ENCODE assay signal across 1 cellular context in the genomic region with DNA sequence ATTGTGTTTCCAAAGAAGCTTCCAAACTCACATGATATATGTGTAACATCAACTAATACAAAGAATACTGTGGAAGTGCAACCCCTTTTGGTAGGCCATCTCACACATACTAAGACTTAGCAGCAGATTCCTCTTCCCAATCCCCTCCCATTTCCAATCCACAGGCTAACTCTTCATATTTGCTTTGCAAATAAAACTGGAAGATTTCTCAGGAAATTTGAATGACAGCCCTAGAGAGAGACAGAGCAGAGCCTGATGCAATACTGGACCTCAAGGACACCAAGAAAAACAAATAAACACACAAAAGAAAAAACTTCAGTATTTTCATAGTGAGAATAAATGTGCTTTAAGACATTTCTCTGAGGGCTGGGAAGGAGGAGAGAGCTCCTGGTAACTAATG.
A peak's percentile ranks its signal among the peaks of the same experiment; 100 is the strongest.
TF ChIP-seq lines count a peak whose summit lies in the region.

No MANE protein-coding gene starts in this region.

TF ChIP-seq in HepG2, 621 proteins besides CTCF, POLR2A, EP300 and RAD21 (continued from another document):
- TF ChIP-seq, protein P1, sequence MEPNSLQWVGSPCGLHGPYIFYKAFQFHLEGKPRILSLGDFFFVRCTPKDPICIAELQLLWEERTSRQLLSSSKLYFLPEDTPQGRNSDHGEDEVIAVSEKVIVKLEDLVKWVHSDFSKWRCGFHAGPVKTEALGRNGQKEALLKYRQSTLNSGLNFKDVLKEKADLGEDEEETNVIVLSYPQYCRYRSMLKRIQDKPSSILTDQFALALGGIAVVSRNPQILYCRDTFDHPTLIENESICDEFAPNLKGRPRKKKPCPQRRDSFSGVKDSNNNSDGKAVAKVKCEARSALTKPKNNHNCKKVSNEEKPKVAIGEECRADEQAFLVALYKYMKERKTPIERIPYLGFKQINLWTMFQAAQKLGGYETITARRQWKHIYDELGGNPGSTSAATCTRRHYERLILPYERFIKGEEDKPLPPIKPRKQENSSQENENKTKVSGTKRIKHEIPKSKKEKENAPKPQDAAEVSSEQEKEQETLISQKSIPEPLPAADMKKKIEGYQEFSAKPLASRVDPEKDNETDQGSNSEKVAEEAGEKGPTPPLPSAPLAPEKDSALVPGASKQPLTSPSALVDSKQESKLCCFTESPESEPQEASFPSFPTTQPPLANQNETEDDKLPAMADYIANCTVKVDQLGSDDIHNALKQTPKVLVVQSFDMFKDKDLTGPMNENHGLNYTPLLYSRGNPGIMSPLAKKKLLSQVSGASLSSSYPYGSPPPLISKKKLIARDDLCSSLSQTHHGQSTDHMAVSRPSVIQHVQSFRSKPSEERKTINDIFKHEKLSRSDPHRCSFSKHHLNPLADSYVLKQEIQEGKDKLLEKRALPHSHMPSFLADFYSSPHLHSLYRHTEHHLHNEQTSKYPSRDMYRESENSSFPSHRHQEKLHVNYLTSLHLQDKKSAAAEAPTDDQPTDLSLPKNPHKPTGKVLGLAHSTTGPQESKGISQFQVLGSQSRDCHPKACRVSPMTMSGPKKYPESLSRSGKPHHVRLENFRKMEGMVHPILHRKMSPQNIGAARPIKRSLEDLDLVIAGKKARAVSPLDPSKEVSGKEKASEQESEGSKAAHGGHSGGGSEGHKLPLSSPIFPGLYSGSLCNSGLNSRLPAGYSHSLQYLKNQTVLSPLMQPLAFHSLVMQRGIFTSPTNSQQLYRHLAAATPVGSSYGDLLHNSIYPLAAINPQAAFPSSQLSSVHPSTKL (CRISPR knock-in tag; IDR thresholded peaks at IDR 0.05): 0 out of 2 replicates have a peak, but pooled peaks have one; percentile 38
- TF ChIP-seq, protein P2, sequence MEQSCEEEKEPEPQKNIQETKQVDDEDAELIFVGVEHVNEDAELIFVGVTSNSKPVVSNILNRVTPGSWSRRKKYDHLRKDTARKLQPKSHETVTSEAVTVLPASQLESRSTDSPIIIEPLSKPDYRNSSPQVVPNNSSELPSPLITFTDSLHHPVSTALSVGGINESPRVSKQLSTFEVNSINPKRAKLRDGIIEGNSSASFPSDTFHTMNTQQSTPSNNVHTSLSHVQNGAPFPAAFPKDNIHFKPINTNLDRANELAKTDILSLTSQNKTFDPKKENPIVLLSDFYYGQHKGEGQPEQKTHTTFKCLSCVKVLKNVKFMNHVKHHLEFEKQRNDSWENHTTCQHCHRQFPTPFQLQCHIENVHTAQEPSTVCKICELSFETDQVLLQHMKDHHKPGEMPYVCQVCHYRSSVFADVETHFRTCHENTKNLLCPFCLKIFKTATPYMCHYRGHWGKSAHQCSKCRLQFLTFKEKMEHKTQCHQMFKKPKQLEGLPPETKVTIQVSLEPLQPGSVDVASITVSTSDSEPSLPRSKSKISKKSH (CRISPR knock-in tag; IDR thresholded peaks at IDR 0.05; ENCODE audit: borderline replicate concordance): no peak
- no peak for TF ChIP-seq TEAD3 (CRISPR knock-in tag; optimal IDR thresholded peaks at IDR 0.05; ENCODE audit: borderline replicate concordance)
- TF ChIP-seq ZFP36L2 (CRISPR knock-in tag; IDR thresholded peaks at IDR 0.05): no peak
- TF ChIP-seq ZMYM2 (CRISPR knock-in tag; IDR thresholded peaks at IDR 0.05): no peak
- 0 out of 2 replicates have a peak, but pooled peaks have one; percentile 14 for TF ChIP-seq KAT8 (CRISPR knock-in tag; IDR thresholded peaks at IDR 0.05)
- no peak for TF ChIP-seq SOX6 (IDR thresholded peaks at IDR 0.05)
- TF ChIP-seq SOX6 (CRISPR knock-in tag; IDR thresholded peaks at IDR 0.05): 0 out of 2 replicates have a peak, but pooled peaks have one; percentile 22
- TF ChIP-seq TGIF2 (CRISPR knock-in tag; IDR thresholded peaks at IDR 0.05): no peak
- TF ChIP-seq, protein P3, sequence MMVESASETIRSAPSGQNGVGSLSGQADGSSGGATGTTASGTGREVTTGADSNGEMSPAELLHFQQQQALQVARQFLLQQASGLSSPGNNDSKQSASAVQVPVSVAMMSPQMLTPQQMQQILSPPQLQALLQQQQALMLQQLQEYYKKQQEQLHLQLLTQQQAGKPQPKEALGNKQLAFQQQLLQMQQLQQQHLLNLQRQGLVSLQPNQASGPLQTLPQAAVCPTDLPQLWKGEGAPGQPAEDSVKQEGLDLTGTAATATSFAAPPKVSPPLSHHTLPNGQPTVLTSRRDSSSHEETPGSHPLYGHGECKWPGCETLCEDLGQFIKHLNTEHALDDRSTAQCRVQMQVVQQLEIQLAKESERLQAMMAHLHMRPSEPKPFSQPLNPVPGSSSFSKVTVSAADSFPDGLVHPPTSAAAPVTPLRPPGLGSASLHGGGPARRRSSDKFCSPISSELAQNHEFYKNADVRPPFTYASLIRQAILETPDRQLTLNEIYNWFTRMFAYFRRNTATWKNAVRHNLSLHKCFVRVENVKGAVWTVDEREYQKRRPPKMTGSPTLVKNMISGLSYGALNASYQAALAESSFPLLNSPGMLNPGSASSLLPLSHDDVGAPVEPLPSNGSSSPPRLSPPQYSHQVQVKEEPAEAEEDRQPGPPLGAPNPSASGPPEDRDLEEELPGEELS (CRISPR knock-in tag; IDR thresholded peaks at IDR 0.05): peak; percentile 46; the same call in 1 of the 2 replicates
- no peak for TF ChIP-seq ZC3H13 (CRISPR knock-in tag; IDR thresholded peaks at IDR 0.05)
- TF ChIP-seq, protein P4, sequence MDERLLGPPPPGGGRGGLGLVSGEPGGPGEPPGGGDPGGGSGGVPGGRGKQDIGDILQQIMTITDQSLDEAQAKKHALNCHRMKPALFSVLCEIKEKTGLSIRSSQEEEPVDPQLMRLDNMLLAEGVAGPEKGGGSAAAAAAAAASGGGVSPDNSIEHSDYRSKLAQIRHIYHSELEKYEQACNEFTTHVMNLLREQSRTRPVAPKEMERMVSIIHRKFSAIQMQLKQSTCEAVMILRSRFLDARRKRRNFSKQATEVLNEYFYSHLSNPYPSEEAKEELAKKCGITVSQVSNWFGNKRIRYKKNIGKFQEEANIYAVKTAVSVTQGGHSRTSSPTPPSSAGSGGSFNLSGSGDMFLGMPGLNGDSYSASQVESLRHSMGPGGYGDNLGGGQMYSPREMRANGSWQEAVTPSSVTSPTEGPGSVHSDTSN (CRISPR knock-in tag; IDR thresholded peaks at IDR 0.05): peak; percentile 66; the same call in 1 of the 2 replicates
- peak; percentile 73 for TF ChIP-seq BCL6 (CRISPR knock-in tag; IDR thresholded peaks at IDR 0.05)
- peak; percentile 55; the same call in 1 of the 2 replicates for TF ChIP-seq FOXJ3 (CRISPR knock-in tag; IDR thresholded peaks at IDR 0.05; ENCODE audit: borderline replicate concordance)
- TF ChIP-seq, protein P5, sequence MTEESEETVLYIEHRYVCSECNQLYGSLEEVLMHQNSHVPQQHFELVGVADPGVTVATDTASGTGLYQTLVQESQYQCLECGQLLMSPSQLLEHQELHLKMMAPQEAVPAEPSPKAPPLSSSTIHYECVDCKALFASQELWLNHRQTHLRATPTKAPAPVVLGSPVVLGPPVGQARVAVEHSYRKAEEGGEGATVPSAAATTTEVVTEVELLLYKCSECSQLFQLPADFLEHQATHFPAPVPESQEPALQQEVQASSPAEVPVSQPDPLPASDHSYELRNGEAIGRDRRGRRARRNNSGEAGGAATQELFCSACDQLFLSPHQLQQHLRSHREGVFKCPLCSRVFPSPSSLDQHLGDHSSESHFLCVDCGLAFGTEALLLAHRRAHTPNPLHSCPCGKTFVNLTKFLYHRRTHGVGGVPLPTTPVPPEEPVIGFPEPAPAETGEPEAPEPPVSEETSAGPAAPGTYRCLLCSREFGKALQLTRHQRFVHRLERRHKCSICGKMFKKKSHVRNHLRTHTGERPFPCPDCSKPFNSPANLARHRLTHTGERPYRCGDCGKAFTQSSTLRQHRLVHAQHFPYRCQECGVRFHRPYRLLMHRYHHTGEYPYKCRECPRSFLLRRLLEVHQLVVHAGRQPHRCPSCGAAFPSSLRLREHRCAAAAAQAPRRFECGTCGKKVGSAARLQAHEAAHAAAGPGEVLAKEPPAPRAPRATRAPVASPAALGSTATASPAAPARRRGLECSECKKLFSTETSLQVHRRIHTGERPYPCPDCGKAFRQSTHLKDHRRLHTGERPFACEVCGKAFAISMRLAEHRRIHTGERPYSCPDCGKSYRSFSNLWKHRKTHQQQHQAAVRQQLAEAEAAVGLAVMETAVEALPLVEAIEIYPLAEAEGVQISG (CRISPR knock-in tag; IDR thresholded peaks at IDR 0.05): no peak
- no peak for TF ChIP-seq ZNF75D (CRISPR knock-in tag; IDR thresholded peaks at IDR 0.05; ENCODE audit: borderline replicate concordance)
- TF ChIP-seq, protein P6, sequence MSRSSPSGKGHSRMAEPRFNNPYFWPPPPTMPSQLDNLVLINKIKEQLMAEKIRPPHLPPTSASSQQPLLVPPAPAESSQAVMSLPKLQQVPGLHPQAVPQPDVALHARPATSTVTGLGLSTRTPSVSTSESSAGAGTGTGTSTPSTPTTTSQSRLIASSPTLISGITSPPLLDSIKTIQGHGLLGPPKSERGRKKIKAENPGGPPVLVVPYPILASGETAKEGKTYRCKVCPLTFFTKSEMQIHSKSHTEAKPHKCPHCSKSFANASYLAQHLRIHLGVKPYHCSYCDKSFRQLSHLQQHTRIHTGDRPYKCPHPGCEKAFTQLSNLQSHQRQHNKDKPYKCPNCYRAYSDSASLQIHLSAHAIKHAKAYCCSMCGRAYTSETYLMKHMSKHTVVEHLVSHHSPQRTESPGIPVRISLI (CRISPR knock-in tag; IDR thresholded peaks at IDR 0.05; ENCODE audit: borderline replicate concordance): no peak
- no peak for TF ChIP-seq HNRNPL (IDR thresholded peaks at IDR 0.05; ENCODE audit: low read depth, low read length)
- TF ChIP-seq CEBPB (IDR thresholded peaks at IDR 0.05; ENCODE audit: borderline replicate concordance, low read depth, low read length): peak; percentile 41; the same call in 1 of the 2 replicates
- TF ChIP-seq, protein P7, sequence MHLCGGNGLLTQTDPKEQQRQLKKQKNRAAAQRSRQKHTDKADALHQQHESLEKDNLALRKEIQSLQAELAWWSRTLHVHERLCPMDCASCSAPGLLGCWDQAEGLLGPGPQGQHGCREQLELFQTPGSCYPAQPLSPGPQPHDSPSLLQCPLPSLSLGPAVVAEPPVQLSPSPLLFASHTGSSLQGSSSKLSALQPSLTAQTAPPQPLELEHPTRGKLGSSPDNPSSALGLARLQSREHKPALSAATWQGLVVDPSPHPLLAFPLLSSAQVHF (CRISPR knock-in tag; IDR thresholded peaks at IDR 0.05): no peak
- TF ChIP-seq GATAD2A (CRISPR knock-in tag; IDR thresholded peaks at IDR 0.05): peak; percentile 72
- TF ChIP-seq, protein P8, sequence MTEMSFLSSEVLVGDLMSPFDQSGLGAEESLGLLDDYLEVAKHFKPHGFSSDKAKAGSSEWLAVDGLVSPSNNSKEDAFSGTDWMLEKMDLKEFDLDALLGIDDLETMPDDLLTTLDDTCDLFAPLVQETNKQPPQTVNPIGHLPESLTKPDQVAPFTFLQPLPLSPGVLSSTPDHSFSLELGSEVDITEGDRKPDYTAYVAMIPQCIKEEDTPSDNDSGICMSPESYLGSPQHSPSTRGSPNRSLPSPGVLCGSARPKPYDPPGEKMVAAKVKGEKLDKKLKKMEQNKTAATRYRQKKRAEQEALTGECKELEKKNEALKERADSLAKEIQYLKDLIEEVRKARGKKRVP (CRISPR knock-in tag; IDR thresholded peaks at IDR 0.05): peak in 1 of 2 experiments; percentile 93; a peak in 2 of 4 replicates
- TF ChIP-seq FOXP1 (IDR thresholded peaks at IDR 0.05): no peak
- peak; percentile 40; the same call in 1 of the 2 replicates for TF ChIP-seq FOXP1 (CRISPR knock-in tag; IDR thresholded peaks at IDR 0.05)
- 0 out of 2 replicates have a peak, but pooled peaks have one; percentile 8 for TF ChIP-seq FOXA3 (CRISPR knock-in tag; IDR thresholded peaks at IDR 0.05)
- TF ChIP-seq NCOA2 (CRISPR knock-in tag; IDR thresholded peaks at IDR 0.05): peak; percentile 41; the same call in 1 of the 2 replicates
- peak; percentile 72 for TF ChIP-seq CEBPG (CRISPR knock-in tag; IDR thresholded peaks at IDR 0.05)
- TF ChIP-seq FOXA1 (IDR thresholded peaks at IDR 0.05): no peak
- TF ChIP-seq FOXA1 (CRISPR knock-in tag; IDR thresholded peaks at IDR 0.05): 0 out of 2 replicates have a peak, but pooled peaks have one; percentile 19
- no peak for TF ChIP-seq STAT5B (CRISPR knock-in tag; IDR thresholded peaks at IDR 0.05)
